8 cellular contexts compared by ENCODE assay signal in the genomic region with DNA sequence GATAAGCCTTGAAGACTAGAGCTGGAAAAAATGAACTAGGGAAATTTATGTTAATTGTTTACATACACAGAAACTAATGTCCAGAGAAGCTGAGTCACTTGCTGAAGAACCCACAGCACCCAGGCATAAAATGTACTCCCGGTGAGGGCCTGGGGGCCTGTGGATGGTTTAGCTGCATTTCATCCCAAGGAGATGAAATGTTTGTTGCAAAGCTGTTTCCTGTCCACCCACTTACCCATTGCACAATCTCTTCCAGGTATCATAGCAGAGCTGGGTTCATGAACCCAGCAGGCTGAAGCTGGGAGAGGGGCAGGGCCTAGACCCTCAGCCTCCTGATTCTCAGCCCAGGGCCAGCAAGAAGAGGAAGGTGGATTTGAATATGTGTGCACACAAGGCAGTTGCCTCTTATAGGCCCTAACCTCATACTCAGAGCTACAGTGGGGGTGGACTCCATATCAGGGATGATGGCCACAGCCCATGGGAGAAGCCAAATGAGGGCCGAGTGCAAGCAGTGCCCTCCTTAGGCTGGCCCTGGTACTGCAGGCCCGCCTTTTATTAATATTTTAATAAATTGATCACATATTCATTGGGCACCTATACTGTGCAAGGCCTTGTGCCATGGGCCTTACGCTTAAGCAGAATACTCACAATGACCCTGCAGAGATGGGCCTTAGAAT.
DNase-seq lines count a peak whose midpoint lies in the region; ATAC-seq and TF ChIP-seq lines count a peak whose summit lies in the region.

No MANE protein-coding gene starts in this region.

- no peaks in the 10 kb centered on the region; the same call in 2 of the 3 replicates for H3K36me3 Mint-ChIP-seq in GM23338 (ENCODE audit: low read depth)
- H3K36me3 Mint-ChIP-seq in activated naive CD4-positive, alpha-beta T cell treated with anti-CD3 and anti-CD28 coated beads, Interleukin-2, amount 10 ng/mL, durations not matched to agents 7 days and 5 days, result no peaks in the 10 kb centered on the region

- no peak for TF ChIP-seq EP300 in sigmoid colon (IDR thresholded peaks at IDR 0.05)

- TF ChIP-seq CTCF in C4-2B (conservative IDR thresholded peaks at IDR 0.05) (peak; percentile 70), GM23338 (conservative IDR thresholded peaks at IDR 0.05; ENCODE audit: low read depth in 2 of 2) (peak; percentile 84 to 90), sigmoid colon (IDR thresholded peaks at IDR 0.05) (peak; percentile 3 to 70 (median 61))

- no peaks in the 10 kb centered on the region for H3K9me2 ChIP-seq in GM23338 (ENCODE audit: insufficient read depth)

- DNase-seq in GM23338 (ENCODE audit: low spot score), result peak; percentile 56
- DNase-seq in glomerular visceral epithelial cell (ENCODE audit: extremely low spot score), result peak; percentile 50
- no peak for DNase-seq in sigmoid colon
- no peak for DNase-seq in activated naive CD4-positive, alpha-beta T cell treated with anti-CD3 and anti-CD28 coated beads, Interleukin-2, amount 10 ng/mL, durations not matched to agents 7 days and 5 days

- ATAC-seq in GM23338 (peak; percentile 90), SK-N-SH treated with all-trans-retinoic acid at 6 μM for 48 hours (peak; percentile 95), HG03432 (IDR thresholded peaks at IDR 0.05; ENCODE audit: unreplicated experiment) (no peak), HG03159 (IDR thresholded peaks at IDR 0.05; ENCODE audit: unreplicated experiment) (no peak)

- no peak overlapping the region for H3K4me3 Mint-ChIP-seq in GM23338
- no peak overlapping the region for H3K4me3 Mint-ChIP-seq in activated naive CD4-positive, alpha-beta T cell treated with anti-CD3 and anti-CD28 coated beads, Interleukin-2, amount 10 ng/mL, durations not matched to agents 7 days and 5 days

- H3K4me3 ChIP-seq in GM23338 (no peak overlapping the region), sigmoid colon (no peak overlapping the region)

- intact Hi-C loops in sigmoid colon (cut with DNase I), result no loop called here

- WGBS in sigmoid colon, 2 donors, result 73 to 76% methylated on average over 4 of the region's 4 CpGs

- no peak for TF ChIP-seq POLR2A in sigmoid colon (IDR thresholded peaks at IDR 0.05)

- H3K4me2 ChIP-seq in GM23338, result no peak overlapping the region

- H3K27ac Mint-ChIP-seq in GM23338, result no peak overlapping the region
- no peak overlapping the region for H3K27ac Mint-ChIP-seq in activated naive CD4-positive, alpha-beta T cell treated with anti-CD3 and anti-CD28 coated beads, Interleukin-2, amount 10 ng/mL, durations not matched to agents 7 days and 5 days

- no peaks in the 10 kb centered on the region for H3F3A ChIP-seq in GM23338 (replicated peaks; ENCODE audit: low read depth)

- H4K20me1 ChIP-seq in GM23338 (replicated peaks; ENCODE audit: insufficient read depth), result no peaks in the 10 kb centered on the region

- no peaks in the 10 kb centered on the region for H3K9me3 ChIP-seq in sigmoid colon

- H3K27ac ChIP-seq in C4-2B (no peak overlapping the region), GM23338 (ENCODE audit: low read depth) (no peak overlapping the region), sigmoid colon (no peak overlapping the region)

- peaks cover 8% of the 10 kb centered on the region for H3K27me3 Mint-ChIP-seq in GM23338 (ENCODE audit: insufficient read depth, low read depth, poor library complexity)
- H3K27me3 Mint-ChIP-seq in activated naive CD4-positive, alpha-beta T cell treated with anti-CD3 and anti-CD28 coated beads, Interleukin-2, amount 10 ng/mL, durations not matched to agents 7 days and 5 days, result peaks cover 13% of the 10 kb centered on the region

- H3K36me3 ChIP-seq in GM23338 (ENCODE audit: insufficient read depth) (no peaks in the 10 kb centered on the region), sigmoid colon (no peaks in the 10 kb centered on the region)

- H3K79me2 ChIP-seq in GM23338 (replicated peaks; ENCODE audit: insufficient read depth), result no peaks in the 10 kb centered on the region

- H2AFZ ChIP-seq in GM23338, result no peak overlapping the region

- H3K27me3 ChIP-seq in GM23338 (ENCODE audit: insufficient read depth), result no peaks in the 10 kb centered on the region
- no peaks in the 10 kb centered on the region for H3K27me3 ChIP-seq in sigmoid colon

- no peaks in the 10 kb centered on the region for H3K4me1 ChIP-seq in GM23338 (ENCODE audit: insufficient read depth)
- peaks cover 0 to 6% (median 0%) of the 10 kb centered on the region in 4 donors for H3K4me1 ChIP-seq in sigmoid colon

- H3K9me3 Mint-ChIP-seq in GM23338, result no peaks in the 10 kb centered on the region
- no peaks in the 10 kb centered on the region for H3K9me3 Mint-ChIP-seq in activated naive CD4-positive, alpha-beta T cell treated with anti-CD3 and anti-CD28 coated beads, Interleukin-2, amount 10 ng/mL, durations not matched to agents 7 days and 5 days

- H3K4me1 Mint-ChIP-seq in GM23338, result peaks cover 3% of the 10 kb centered on the region; the same call in 1 of the 3 replicates
- no peaks in the 10 kb centered on the region for H3K4me1 Mint-ChIP-seq in activated naive CD4-positive, alpha-beta T cell treated with anti-CD3 and anti-CD28 coated beads, Interleukin-2, amount 10 ng/mL, durations not matched to agents 7 days and 5 days

- CTCF ChIA-PET in activated naive CD4-positive, alpha-beta T cell treated with anti-CD3 and anti-CD28 coated beads, Interleukin-2, amount 10 ng/mL, durations not matched to agents 7 days and 5 days (lab: Charles Lee), result interaction anchor here (0.7 to 2.9 kb wide), 7 partner anchors 9 to 158 kb away, joined by 3 to 20 read pairs (median 3); no protein-coding TSS in a partner anchor

TF ChIP-seq in GM23338, 12 proteins besides CTCF, POLR2A, EP300 and RAD21 (continues in another document):
- TF ChIP-seq CREB1 (CRISPR knock-in tag; IDR thresholded peaks at IDR 0.05; ENCODE audit: low read depth) (no peak), EZH2phosphoT487 (IDR thresholded peaks at IDR 0.05; ENCODE audit: unreplicated experiment) (no peak), EZH2 (IDR thresholded peaks at IDR 0.05; ENCODE audit: low read depth, unreplicated experiment) (no peak)
- TF ChIP-seq, protein P1, sequence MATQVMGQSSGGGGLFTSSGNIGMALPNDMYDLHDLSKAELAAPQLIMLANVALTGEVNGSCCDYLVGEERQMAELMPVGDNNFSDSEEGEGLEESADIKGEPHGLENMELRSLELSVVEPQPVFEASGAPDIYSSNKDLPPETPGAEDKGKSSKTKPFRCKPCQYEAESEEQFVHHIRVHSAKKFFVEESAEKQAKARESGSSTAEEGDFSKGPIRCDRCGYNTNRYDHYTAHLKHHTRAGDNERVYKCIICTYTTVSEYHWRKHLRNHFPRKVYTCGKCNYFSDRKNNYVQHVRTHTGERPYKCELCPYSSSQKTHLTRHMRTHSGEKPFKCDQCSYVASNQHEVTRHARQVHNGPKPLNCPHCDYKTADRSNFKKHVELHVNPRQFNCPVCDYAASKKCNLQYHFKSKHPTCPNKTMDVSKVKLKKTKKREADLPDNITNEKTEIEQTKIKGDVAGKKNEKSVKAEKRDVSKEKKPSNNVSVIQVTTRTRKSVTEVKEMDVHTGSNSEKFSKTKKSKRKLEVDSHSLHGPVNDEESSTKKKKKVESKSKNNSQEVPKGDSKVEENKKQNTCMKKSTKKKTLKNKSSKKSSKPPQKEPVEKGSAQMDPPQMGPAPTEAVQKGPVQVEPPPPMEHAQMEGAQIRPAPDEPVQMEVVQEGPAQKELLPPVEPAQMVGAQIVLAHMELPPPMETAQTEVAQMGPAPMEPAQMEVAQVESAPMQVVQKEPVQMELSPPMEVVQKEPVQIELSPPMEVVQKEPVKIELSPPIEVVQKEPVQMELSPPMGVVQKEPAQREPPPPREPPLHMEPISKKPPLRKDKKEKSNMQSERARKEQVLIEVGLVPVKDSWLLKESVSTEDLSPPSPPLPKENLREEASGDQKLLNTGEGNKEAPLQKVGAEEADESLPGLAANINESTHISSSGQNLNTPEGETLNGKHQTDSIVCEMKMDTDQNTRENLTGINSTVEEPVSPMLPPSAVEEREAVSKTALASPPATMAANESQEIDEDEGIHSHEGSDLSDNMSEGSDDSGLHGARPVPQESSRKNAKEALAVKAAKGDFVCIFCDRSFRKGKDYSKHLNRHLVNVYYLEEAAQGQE (IDR thresholded peaks at IDR 0.05; ENCODE audit: unreplicated experiment), result no peak

TF ChIP-seq in SK-N-SH treated with all-trans-retinoic acid at 6 μM for 48 hours, 23 proteins besides CTCF, POLR2A, EP300 and RAD21 (continues in another document):
- no peak for TF ChIP-seq ISL1 (CRISPR knock-in tag; IDR thresholded peaks at IDR 0.05)
- no peak for TF ChIP-seq SNAI2 (CRISPR knock-in tag; IDR thresholded peaks at IDR 0.05)
- TF ChIP-seq GLIS3 (CRISPR knock-in tag; IDR thresholded peaks at IDR 0.05), result no peak
- no peak for TF ChIP-seq ARNTL (CRISPR knock-in tag; IDR thresholded peaks at IDR 0.05; ENCODE audit: borderline replicate concordance, low read depth)
- TF ChIP-seq, protein P2, sequence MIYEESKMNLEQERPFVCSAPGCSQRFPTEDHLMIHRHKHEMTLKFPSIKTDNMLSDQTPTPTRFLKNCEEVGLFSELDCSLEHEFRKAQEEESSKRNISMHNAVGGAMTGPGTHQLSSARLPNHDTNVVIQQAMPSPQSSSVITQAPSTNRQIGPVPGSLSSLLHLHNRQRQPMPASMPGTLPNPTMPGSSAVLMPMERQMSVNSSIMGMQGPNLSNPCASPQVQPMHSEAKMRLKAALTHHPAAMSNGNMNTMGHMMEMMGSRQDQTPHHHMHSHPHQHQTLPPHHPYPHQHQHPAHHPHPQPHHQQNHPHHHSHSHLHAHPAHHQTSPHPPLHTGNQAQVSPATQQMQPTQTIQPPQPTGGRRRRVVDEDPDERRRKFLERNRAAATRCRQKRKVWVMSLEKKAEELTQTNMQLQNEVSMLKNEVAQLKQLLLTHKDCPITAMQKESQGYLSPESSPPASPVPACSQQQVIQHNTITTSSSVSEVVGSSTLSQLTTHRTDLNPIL (CRISPR knock-in tag; IDR thresholded peaks at IDR 0.05; ENCODE audit: low read depth), result no peak
- no peak for TF ChIP-seq PPARA (CRISPR knock-in tag; IDR thresholded peaks at IDR 0.05; ENCODE audit: borderline replicate concordance)
- TF ChIP-seq, protein P3, sequence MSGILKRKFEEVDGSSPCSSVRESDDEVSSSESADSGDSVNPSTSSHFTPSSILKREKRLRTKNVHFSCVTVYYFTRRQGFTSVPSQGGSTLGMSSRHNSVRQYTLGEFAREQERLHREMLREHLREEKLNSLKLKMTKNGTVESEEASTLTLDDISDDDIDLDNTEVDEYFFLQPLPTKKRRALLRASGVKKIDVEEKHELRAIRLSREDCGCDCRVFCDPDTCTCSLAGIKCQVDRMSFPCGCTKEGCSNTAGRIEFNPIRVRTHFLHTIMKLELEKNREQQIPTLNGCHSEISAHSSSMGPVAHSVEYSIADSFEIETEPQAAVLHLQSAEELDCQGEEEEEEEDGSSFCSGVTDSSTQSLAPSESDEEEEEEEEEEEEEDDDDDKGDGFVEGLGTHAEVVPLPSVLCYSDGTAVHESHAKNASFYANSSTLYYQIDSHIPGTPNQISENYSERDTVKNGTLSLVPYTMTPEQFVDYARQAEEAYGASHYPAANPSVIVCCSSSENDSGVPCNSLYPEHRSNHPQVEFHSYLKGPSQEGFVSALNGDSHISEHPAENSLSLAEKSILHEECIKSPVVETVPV (CRISPR knock-in tag; IDR thresholded peaks at IDR 0.05), result no peak

Comparison
In these comparisons a context has a peak if more than half of its experiments do, and no peak if none do; other contexts are left out.
1. ATAC-seq: peak in GM23338 (single experiment) and SK-N-SH treated with all-trans-retinoic acid at 6 μM for 48 hours (single experiment); none in HG03432 (single experiment) and HG03159 (single experiment).
2. DNase-seq: peak in GM23338 (single experiment) and glomerular visceral epithelial cell (single experiment); none in sigmoid colon (single experiment) and activated naive CD4-positive, alpha-beta T cell treated with anti-CD3 and anti-CD28 coated beads, Interleukin-2, amount 10 ng/mL, durations not matched to agents 7 days and 5 days (single experiment).
3. Peak in every context shown above with its lines, with median percentiles within 50 percentile points of each other: CTCF ChIP-seq.